15 cellular contexts compared by ENCODE assay signal in the genomic region with DNA sequence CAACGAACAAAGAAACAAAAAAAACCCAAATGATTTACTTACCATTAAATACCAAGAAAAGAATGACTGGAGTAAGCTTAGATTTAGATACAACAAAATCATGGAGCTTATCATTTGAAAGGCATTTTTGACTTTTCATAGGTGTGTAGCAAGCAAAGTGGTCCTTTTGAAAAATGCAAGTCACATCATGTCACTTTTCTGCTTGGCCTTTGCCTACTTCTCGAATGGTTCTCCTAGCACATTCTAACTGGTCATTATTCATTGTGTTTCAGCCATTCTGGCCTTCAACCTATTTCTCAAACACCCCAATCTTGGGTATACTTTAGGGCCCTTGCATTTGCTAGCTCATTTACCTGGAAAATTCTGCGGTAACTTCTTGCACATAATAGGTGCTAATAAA. TPM values are rescaled to one million over a fixed set of nuclear protein-coding genes. Genes with fewer than 3 reads are reported as not detected.
DNase-seq lines count a peak whose midpoint lies in the region; ATAC-seq, FAIRE-seq and TF ChIP-seq lines count a peak whose summit lies in the region.
"Had no signal": no experiment of that assay in that cellular context is flagged by ENCODE, and none has a peak within 500 bp of the region (broad histone marks: within the 10 kb centered on the region; RNA-seq: fewer than 3 reads in every experiment).

No MANE protein-coding gene starts in this region.

- no peak overlapping the region for H2BK20ac ChIP-seq in IMR-90 (ENCODE audit: low read depth, low read length)

- H3K4me2 ChIP-seq in IMR-90 (ENCODE audit: low read depth, low read length) = no peak overlapping the region
- no peak overlapping the region for H3K4me2 ChIP-seq in GM12878 (ENCODE audit: control insufficient read depth, insufficient read depth)

- no peak overlapping the region for H2AK9ac ChIP-seq in IMR-90 (replicated peaks; ENCODE audit: low read depth, low read length, poor library complexity)

- H2BK15ac ChIP-seq in IMR-90 (ENCODE audit: low read depth, low read length) = no peak overlapping the region

- H3K4me1 ChIP-seq in cardiac muscle cell (ENCODE audit: low read depth) (peaks cover 15% of the 10 kb centered on the region), IMR-90 (ENCODE audit: control insufficient read depth, insufficient read depth, low read length) (peaks cover 7% of the 10 kb centered on the region), GM12878 (ENCODE audit: control insufficient read depth, insufficient read depth, low read length) (no peaks in the 10 kb centered on the region)

- DNase-seq in cardiac muscle cell (ENCODE audit: low read depth in 1 of 2, low spot score in 1 of 2) (no peak), Right ventricle myocardium superior (no peak), IMR-90 (no peak), GM12878 (ENCODE audit: low read depth, low spot score) (no peak), posterior cingulate gyrus (no peak)
- no peak for DNase-seq in stimulated activated naive B cell treated with anti-CD40 and anti-IgM and Interleukin-4, amounts not matched to agents 10 μg/mL and 1 μg/mL and 100 μg/mL, for 72 hours
- no peak for DNase-seq in stimulated activated CD4-positive, alpha-beta T cell treated with anti-CD3 and anti-CD28 coated beads, Interleukin-2, amount 100 ng/mL, for 48 hours
- DNase-seq: DMS53, GF-D8, GM23248 had no signal

- TF ChIP-seq POLR2A in IMR-90 (IDR thresholded peaks at IDR 0.05; ENCODE audit: low read depth, low read length) (no peak), GM12878 (IDR thresholded peaks at IDR 0.05; ENCODE audit: low read depth, low read length) (no peak)

- H2BK120ac ChIP-seq in IMR-90 (ENCODE audit: low read depth, low read length) = no peak overlapping the region

- TF ChIP-seq CTCF in cardiac muscle cell (IDR thresholded peaks at IDR 0.05; ENCODE audit: low read depth, low read length) = no peak
- TF ChIP-seq CTCF in IMR-90 (conservative IDR thresholded peaks at IDR 0.05; ENCODE audit: low read depth, low read length) = no peak
- TF ChIP-seq CTCF in GM12878 (IDR thresholded peaks at IDR 0.05 in 2 of 3, conservative IDR thresholded peaks at IDR 0.05 in 1 of 3; ENCODE audit: control insufficient read depth in 2 of 3, extremely low read depth in 1 of 3, insufficient read depth in 1 of 3, low read depth in 3 of 3, low read length in 3 of 3) = no peak

- peaks cover 12 to 26% of the 10 kb centered on the region in 2 donors for H3K4me1 Mint-ChIP-seq in stimulated activated naive B cell treated with anti-CD40 and anti-IgM and Interleukin-4, amounts not matched to agents 10 μg/mL and 1 μg/mL and 100 μg/mL, for 72 hours
- H3K4me1 Mint-ChIP-seq: CD14-positive monocyte had no signal

- H3K27ac Mint-ChIP-seq in stimulated activated naive B cell treated with anti-CD40 and anti-IgM and Interleukin-4, amounts not matched to agents 10 μg/mL and 1 μg/mL and 100 μg/mL, for 72 hours = peak overlapping the region; percentile 71
- H3K27ac Mint-ChIP-seq: CD14-positive monocyte had no signal

- H4K91ac ChIP-seq in IMR-90 (ENCODE audit: insufficient read depth, low read depth, low read length) = no peak overlapping the region

- H3K79me1 ChIP-seq in IMR-90 (ENCODE audit: low read depth in 1 of 2, low read length in 2 of 2) = peaks cover 28 to 69% of the 10 kb centered on the region in 2 experiments

- H3K9me3 ChIP-seq in cardiac muscle cell (ENCODE audit: low read depth) (no peaks in the 10 kb centered on the region), IMR-90 (ENCODE audit: control insufficient read depth, insufficient read depth, low read length) (no peaks in the 10 kb centered on the region), GM12878 (replicated peaks; ENCODE audit: control insufficient read depth, insufficient read depth, low read length) (no peaks in the 10 kb centered on the region)

- H4K5ac ChIP-seq in IMR-90 (ENCODE audit: low read depth, low read length) = no peak overlapping the region

- no peak overlapping the region for H3K4me3 ChIP-seq in cardiac muscle cell
- no peak overlapping the region for H3K4me3 ChIP-seq in IMR-90 (ENCODE audit: insufficient read depth, low read depth, low read length)
- H3K4me3 ChIP-seq in GM12878 = no peak overlapping the region
- H3K4me3 ChIP-seq: GM23248 had no signal

- intact Hi-C loops in Right ventricle myocardium superior (cut with DNase I) (no loop called here), IMR-90 (cut with micrococcal nuclease) (no loop called here), GM12878 (cut with micrococcal nuclease; ENCODE audit: unreplicated experiment) (no loop called here), posterior cingulate gyrus (cut with DNase I) (no loop called here)

- H3K9me1 ChIP-seq in IMR-90 (ENCODE audit: insufficient read depth, low read length) = peaks cover 9% of the 10 kb centered on the region

- H3K27me3 ChIP-seq in cardiac muscle cell (no peaks in the 10 kb centered on the region), IMR-90 (ENCODE audit: control insufficient read depth, insufficient read depth, low read length) (no peaks in the 10 kb centered on the region), GM12878 (replicated peaks in 1 of 2; ENCODE audit: control insufficient read depth in 2 of 2, insufficient read depth in 2 of 2, low read length in 1 of 2) (no peaks in the 10 kb centered on the region)

- H4K20me1 ChIP-seq in IMR-90 (ENCODE audit: insufficient read depth, low read length) (peaks cover 42% of the 10 kb centered on the region), GM12878 (ENCODE audit: control insufficient read depth, insufficient read depth) (no peaks in the 10 kb centered on the region)

- H3K9ac ChIP-seq in IMR-90 (ENCODE audit: low read depth, low read length) = no peak overlapping the region
- no peak overlapping the region for H3K9ac ChIP-seq in GM12878 (ENCODE audit: control insufficient read depth, insufficient read depth, low read length)
- H3K9ac ChIP-seq: GM23248 had no signal

- no peak for TF ChIP-seq EP300 in GM12878 (IDR thresholded peaks at IDR 0.05; ENCODE audit: borderline replicate concordance in 1 of 2, control insufficient read depth in 1 of 2, low read depth in 2 of 2, low read length in 2 of 2)

- no peak overlapping the region for H4K8ac ChIP-seq in IMR-90 (ENCODE audit: low read depth in 2 of 2, low read length in 2 of 2)

- RAD21 ChIA-PET in GM12878 (lab: Charles Lee; ENCODE audit: unreplicated experiment) = no interaction called here

- H3K18ac ChIP-seq in IMR-90 (ENCODE audit: low read depth, low read length) = no peak overlapping the region

- no peaks in the 10 kb centered on the region for H3K27me3 Mint-ChIP-seq in stimulated activated naive B cell treated with anti-CD40 and anti-IgM and Interleukin-4, amounts not matched to agents 10 μg/mL and 1 μg/mL and 100 μg/mL, for 72 hours

- H3K36me3 ChIP-seq in cardiac muscle cell (peaks cover 2% of the 10 kb centered on the region), IMR-90 (ENCODE audit: control insufficient read depth, insufficient read depth, low read length) (no peaks in the 10 kb centered on the region; the same call in none of the 2 replicates), GM12878 (ENCODE audit: control insufficient read depth in 2 of 2, insufficient read depth in 2 of 2, low read length in 1 of 2) (peaks cover 0 to 16% of the 10 kb centered on the region in 2 experiments; a peak in 1 of 4 replicates)

- no peaks in the 10 kb centered on the region for H3K9me3 Mint-ChIP-seq in stimulated activated naive B cell treated with anti-CD40 and anti-IgM and Interleukin-4, amounts not matched to agents 10 μg/mL and 1 μg/mL and 100 μg/mL, for 72 hours
- H3K9me3 Mint-ChIP-seq: CD14-positive monocyte had no signal

- SMC1A ChIA-PET in GM12878 (lab: Charles Lee; ENCODE audit: uncharacterized antibody, unreplicated experiment) = interaction anchor here (1.2 to 1.9 kb wide), 2 partner anchors 9 to 16 kb away, joined by 3 to 6 read pairs; no protein-coding TSS in a partner anchor

- no peak overlapping the region for H3K4me3 Mint-ChIP-seq in stimulated activated naive B cell treated with anti-CD40 and anti-IgM and Interleukin-4, amounts not matched to agents 10 μg/mL and 1 μg/mL and 100 μg/mL, for 72 hours
- H3K4me3 Mint-ChIP-seq: CD14-positive monocyte had no signal

- H2AK5ac ChIP-seq in IMR-90 (ENCODE audit: low read depth, low read length) = no peak overlapping the region

- no peak overlapping the region for H3K56ac ChIP-seq in IMR-90 (ENCODE audit: extremely low read depth, insufficient read depth, low read length)

- POLR2A ChIA-PET in IMR-90 (lab: Charles Lee; ENCODE audit: unreplicated experiment) (no interaction called here), GM12878 (lab: Charles Lee) (interaction anchor here (0.7 to 1.1 kb wide), 2 partner anchors 9 to 19 kb away, joined by 3 read pairs; no protein-coding TSS in a partner anchor)

- no peak overlapping the region for H3K4ac ChIP-seq in IMR-90 (ENCODE audit: low read depth, low read length)

- 88% methylated on average over 1 of the region's 3 CpGs; no CpG with 5 or more reads in 1 of the 2 experiments for WGBS in IMR-90 (ENCODE audit: extremely low coverage in 2 of 2, insufficient read length in 1 of 2), 2 experiments
- WGBS in GM12878 (ENCODE audit: insufficient coverage, insufficient replicate concordance, low lambda C conversion rate, missing lambda C conversion rate) = 86% methylated on average over 3 of the region's 3 CpGs

- dilution Hi-C loops in IMR-90 (cut with HindIII; ENCODE audit: low sequenced_read_pairs, unreplicated experiment) = no loop called here

- H3K27ac ChIP-seq in cardiac muscle cell (peak overlapping the region; percentile 43), IMR-90 (ENCODE audit: insufficient read depth, low read length) (no peak overlapping the region), GM12878 (ENCODE audit: control insufficient read depth, insufficient read depth) (no peak overlapping the region)
- H3K27ac ChIP-seq: GM23248 had no signal

- H3K14ac ChIP-seq in IMR-90 (replicated peaks; ENCODE audit: low read depth, low read length) = no peak overlapping the region

- no peaks in the 10 kb centered on the region; the same call in 1 of the 2 replicates for H3K79me2 ChIP-seq in GM12878 (ENCODE audit: control insufficient read depth, insufficient read depth, low read length)

- CTCF ChIA-PET in IMR-90 (lab: Yijun Ruan, JAX) = interaction anchor here (0.6 kb wide), 1 partner anchor 113 kb away, joined by 3 read pairs; no protein-coding TSS in a partner anchor
- CTCF ChIA-PET in GM12878 (lab: Yijun Ruan, JAX) = interaction anchor here (0.8 to 0.9 kb wide), 2 partner anchors 36 to 44 kb away, joined by 3 to 4 read pairs; no protein-coding TSS in a partner anchor

- FAIRE-seq in GM12878 (lab: Jason Lieb, UNC) = no peak
- FAIRE-seq: A204.1, GM18507, H54 had no signal

- H2BK5ac ChIP-seq in IMR-90 (ENCODE audit: low read depth, low read length, poor library complexity, severe bottlenecking) = no peak overlapping the region

- in situ Hi-C loops in IMR-90 (cut with MboI; ENCODE audit: low sequenced_read_pairs) = no loop called here
- in situ Hi-C loops in GM12878 (cut with MboI) = no loop called here

- no peak overlapping the region for H3K23ac ChIP-seq in IMR-90 (ENCODE audit: low read depth, low read length)

- no peak for TF ChIP-seq RAD21 in IMR-90 (IDR thresholded peaks at IDR 0.05; ENCODE audit: low read length)
- no peak for TF ChIP-seq RAD21 in GM12878 (IDR thresholded peaks at IDR 0.05; ENCODE audit: insufficient read depth, low read depth, low read length)

- H2AFZ ChIP-seq in IMR-90 (replicated peaks; ENCODE audit: low read length, poor library complexity) (no peak overlapping the region), GM12878 (ENCODE audit: control insufficient read depth, low read depth, low read length) (no peak overlapping the region)
- H2AFZ ChIP-seq: GM23248 had no signal

- H3K36me3 Mint-ChIP-seq in stimulated activated naive B cell treated with anti-CD40 and anti-IgM and Interleukin-4, amounts not matched to agents 10 μg/mL and 1 μg/mL and 100 μg/mL, for 72 hours = peaks cover 27 to 39% of the 10 kb centered on the region in 2 donors

- ATAC-seq in Right ventricle myocardium superior (ENCODE audit: poor library complexity) (no peak), IMR-90 (ENCODE audit: low read depth) (no peak), GM12878 (no peak)
- no peak for ATAC-seq in stimulated activated naive B cell treated with anti-CD40 and anti-IgM and Interleukin-4, amounts not matched to agents 10 μg/mL and 1 μg/mL and 100 μg/mL, for 72 hours (replicated peaks)
- ATAC-seq: HCT116 had no signal

- BruUV-seq in IMR-90 (replicated peaks; lab: Mats Ljungman, UMichigan) (TSS peak; percentile 9), GM12878 (replicated peaks; lab: Mats Ljungman, UMichigan) (TSS peak; percentile 16)

RNA-seq across cellular contexts. Expression of a gene that starts 22.6 kb away (rescaled TPM):
- total RNA-seq in cardiac muscle cell (32.6 and 82.4 TPM in 2 replicates), Right ventricle myocardium superior (24.5 TPM), IMR-90 (2012; rRNA removed) (29.9 and 33.3 TPM in 2 replicates), GM12878 (2014; rRNA removed) (43.5 and 47.9 TPM in 2 replicates), GM12878 (2014; rRNA removed; fragmentation: Illumina TruSeq; extraction: Trizol) (41.2 and 44.3 TPM in 2 replicates), GM12878 (2021) (86.0 and 87.6 TPM in 2 replicates)
- polyA plus RNA-seq in cardiac muscle cell (50.3 and 97.9 TPM in 2 replicates), IMR-90 (2012; rRNA removed) (35.2 and 37.1 TPM in 2 replicates), GM12878 (2011; rRNA removed) (43.8 and 53.0 TPM in 2 replicates), GM12878 (2014; fragmentation: Illumina TruSeq; extraction: Trizol) (51.8 and 64.0 TPM in 2 replicates), GM12878 (2014; fragmentation: Nextera tagmentation; extraction: Ambion mirVana) (10 to 100 TPM; 11.0 to 14.8 TPM), GM12878 (2014; rRNA removed) (60.5 and 62.4 TPM in 2 replicates), GM12878 (2016; fragmentation: Nextera tagmentation; extraction: Ambion mirVana) (10 to 100 TPM; 60.7 to 68.0 TPM)
- polyA plus RNA-seq in IMR-90 (2012; cell fraction: cytosol; rRNA removed) = 14.9 and 24.1 TPM in 2 replicates
- polyA plus RNA-seq in IMR-90 (2012; cell fraction: nucleus; rRNA removed; ENCODE audit: low replicate concordance) = 156 and 211 TPM in 2 replicates
- total RNA-seq in GM12878 (2013; cell fraction: nucleolus; rRNA removed) = 265 and 317 TPM in 2 replicates
- polyA plus RNA-seq in GM12878 (2011; ENCODE audit: low read depth) = 59.0 TPM
- polyA plus RNA-seq in GM12878 (2011; cell fraction: cytosol; rRNA removed) = 45.7 and 51.0 TPM in 2 replicates
- 190 and 214 TPM in 2 replicates for polyA plus RNA-seq in GM12878 (2011; cell fraction: nucleus; rRNA removed)
- polyA plus RNA-seq in GM12878 (2012) = 46.8 and 57.2 TPM in 2 replicates
- polyA minus RNA-seq in GM12878 (2011; rRNA and poly(A)+ RNA removed) = 71.8 and 76.1 TPM in 2 replicates
- 17.2 and 23.4 TPM in 2 replicates for polyA minus RNA-seq in GM12878 (2011; cell fraction: cytosol; rRNA and poly(A)+ RNA removed)
- 55.7 and 92.0 TPM in 2 replicates for polyA minus RNA-seq in GM12878 (2011; cell fraction: nucleus; rRNA and poly(A)+ RNA removed)
